8 cellular contexts compared by ENCODE assay signal in the genomic region with DNA sequence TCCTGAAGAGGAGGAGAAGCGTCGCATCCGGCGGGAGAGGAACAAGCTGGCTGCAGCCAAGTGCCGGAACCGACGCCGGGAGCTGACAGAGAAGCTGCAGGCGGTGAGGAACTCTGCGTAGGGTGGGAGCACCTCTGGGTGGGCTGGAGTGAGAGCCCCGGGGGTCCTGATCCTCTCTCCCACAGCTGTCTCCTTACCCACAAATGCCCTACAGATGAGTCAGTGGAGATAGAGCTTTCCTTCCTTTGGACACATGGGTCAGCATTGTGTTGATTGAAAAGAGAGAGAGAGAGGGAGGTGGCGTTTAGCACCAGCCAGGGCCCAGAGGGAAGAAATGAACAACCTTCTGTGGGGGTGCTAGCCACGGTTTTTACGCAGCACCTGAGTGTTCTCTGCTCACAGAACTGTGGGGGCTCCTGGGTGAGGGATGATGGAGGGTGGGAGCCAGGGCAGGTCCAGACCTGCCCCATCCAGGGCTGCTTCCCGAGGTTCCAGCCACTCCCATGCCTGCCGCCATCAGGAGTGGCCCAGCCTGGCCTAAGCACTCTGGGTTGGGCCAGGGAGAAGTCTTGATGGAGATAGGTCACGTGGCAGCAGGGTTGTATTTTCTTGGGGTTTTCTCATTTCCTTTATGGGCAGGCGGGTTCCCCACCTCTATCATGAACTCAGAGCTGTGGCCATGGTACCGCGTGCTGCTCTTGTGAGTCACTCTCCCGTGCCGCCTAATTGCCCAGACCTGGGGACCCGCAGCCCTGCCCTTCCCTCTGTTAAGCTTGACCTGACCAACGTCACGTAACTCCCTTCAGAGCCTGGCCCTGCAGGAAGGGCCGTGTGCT. TPM values are rescaled to one million over a fixed set of nuclear protein-coding genes. Genes with fewer than 3 reads are reported as not detected.
DNase-seq lines count a peak whose midpoint lies in the region; ATAC-seq, FAIRE-seq and TF ChIP-seq lines count a peak whose summit lies in the region.

No MANE protein-coding gene starts in this region.

- H3K4me1 Mint-ChIP-seq in T-cell (peaks cover 51 to 70% (median 62%) of the 10 kb centered on the region in 3 donors), natural killer cell (peaks cover 85 to 89% of the 10 kb centered on the region in 2 donors)

- DNase-seq in AG10803 (ENCODE audit: low read depth) (peak; percentile 62), T-cell (peak; percentile 33 to 80 (median 68)), ascending aorta (ENCODE audit: low spot score in 2 of 2) (no peak), natural killer cell (peak; percentile 85), urothelium cell line (ENCODE audit: low spot score) (peak; percentile 84), NCI-H1417 (lab: John Stamatoyannopoulos, UW) (no peak), GM19238 (ENCODE audit: insufficient read length, low spot score) (no peak), NCI-H1930 (lab: John Stamatoyannopoulos, UW) (no peak)

- peaks cover 31% of the 10 kb centered on the region for H3K36me3 Mint-ChIP-seq in T-cell
- H3K36me3 Mint-ChIP-seq in natural killer cell: peaks cover 8% of the 10 kb centered on the region

- peaks cover 100% of the 10 kb centered on the region in 2 donors for H3K36me3 ChIP-seq in ascending aorta

- no peaks in the 10 kb centered on the region for H3K27me3 Mint-ChIP-seq in T-cell
- H3K27me3 Mint-ChIP-seq in natural killer cell (ENCODE audit: low read depth in 2 of 2): no peaks in the 10 kb centered on the region

- H3K4me3 ChIP-seq in AG10803 (ENCODE audit: low read length): no peak overlapping the region
- no peak overlapping the region for H3K4me3 ChIP-seq in ascending aorta

- ATAC-seq in T-cell (replicated peaks in 1 of 4) (peak; percentile 52 to 80 (median 78)), natural killer cell (peak; percentile 52 to 74 (median 60))

- peak overlapping the region; percentile 19 to 38 for H3K27ac ChIP-seq in ascending aorta

- H3K9me3 Mint-ChIP-seq in T-cell (no peaks in the 10 kb centered on the region), natural killer cell (no peaks in the 10 kb centered on the region)

- TF ChIP-seq CTCF in AG10803 (conservative IDR thresholded peaks at IDR 0.05; ENCODE audit: low read length): no peak
- TF ChIP-seq CTCF in ascending aorta (IDR thresholded peaks at IDR 0.05): no peak
- no peak for TF ChIP-seq CTCF in natural killer cell (IDR thresholded peaks at IDR 0.05)

- peak overlapping the region; percentile 93 to 94 for H3K27ac Mint-ChIP-seq in T-cell
- H3K27ac Mint-ChIP-seq in natural killer cell: peak overlapping the region; percentile 96 to 100

- H3K27me3 ChIP-seq in ascending aorta: no peaks in the 10 kb centered on the region

- intact Hi-C loops in ascending aorta (cut with DNase I): no loop called here
- intact Hi-C loops in natural killer cell (cut with micrococcal nuclease): loop anchor here (1.0 to 10.0 kb wide), 5 partner anchors 15 to 606 kb away; a partner anchor contains a TSS

- CTCF ChIA-PET in T-cell (lab: Charles Lee): interaction anchor here (0.7 to 1.8 kb wide), 3 partner anchors 13 to 56 kb away, joined by 3 to 4 read pairs (median 4); a partner anchor contains a TSS

- FAIRE-seq in urothelium cell line (lab: Jason Lieb, UNC): peak; percentile 90

- H3K4me1 ChIP-seq in ascending aorta: peaks cover 11 to 50% of the 10 kb centered on the region in 2 donors

- H3K9me3 ChIP-seq in ascending aorta: no peaks in the 10 kb centered on the region

- POLR2A ChIA-PET in T-cell (lab: Charles Lee): interaction anchor here (0.9 to 1.5 kb wide), 5 partner anchors 7 to 16 kb away, joined by 3 to 6 read pairs (median 4); a partner anchor contains a TSS

- H3K4me3 Mint-ChIP-seq in T-cell (peak overlapping the region in 2 of 3 donors; percentile 34 to 69), natural killer cell (peak overlapping the region; percentile 84)

RNA-seq across cellular contexts. Expression of a gene that starts 16.3 kb away (rescaled TPM):
- 100 to 1,000 TPM in 1 of 5 donors, 10 to 100 TPM in 3, 1 to 10 TPM in 1; 9.7 to 144 (median 18.5) TPM for total RNA-seq in T-cell
- 185 TPM for total RNA-seq in ascending aorta
- total RNA-seq in natural killer cell: 100 to 1,000 TPM; 414 to 531 (median 455) TPM

Comparison
In these comparisons a context has a peak if more than half of its experiments do, and no peak if none do; other contexts are left out.
1. DNase-seq: peak in AG10803 (single experiment), T-cell (34 of 34), natural killer cell (single experiment) and urothelium cell line (single experiment); none in ascending aorta (0 of 2), NCI-H1417 (0 of 3), GM19238 (single experiment) and NCI-H1930 (0 of 2).